In genomic region chr16:46388354-46388753, GRCh38 we compare ENCODE assay signal across 7 cellular contexts.
A peak's percentile ranks its signal among the peaks of the same experiment; 100 is the strongest.
DNase-seq lines count a peak whose midpoint lies in the region; ATAC-seq and FAIRE-seq lines count a peak whose summit lies in the region.
"Not testable (repeated sequence)": the region's sequence is repeated elsewhere in the genome, so short reads cannot be mapped to it uniquely, and the experiment has no call there.

No MANE protein-coding gene starts in this region.

- not testable (repeated sequence) for H3K36me3 ChIP-seq in small intestine (ENCODE audit: control insufficient read depth in 2 of 2, insufficient read depth in 2 of 2, low read length in 2 of 2)

- H3K27ac Mint-ChIP-seq in immature natural killer cell, memory B cell: not testable (repeated sequence)

- H3K27me3 ChIP-seq in small intestine (ENCODE audit: control insufficient read depth in 2 of 2, insufficient read depth in 2 of 2, low read length in 2 of 2) = not testable (repeated sequence)

- FAIRE-seq in small intestine (lab: Jason Lieb, UNC) = not testable (repeated sequence)

- H3K4me1 ChIP-seq in small intestine (ENCODE audit: control insufficient read depth in 2 of 2, insufficient read depth in 1 of 2, low read depth in 1 of 2, low read length in 1 of 2) = not testable (repeated sequence)

- DNase-seq in EH (ENCODE audit: low read depth) (peak; percentile 3), LHCN-M2 (ENCODE audit: low read depth) (peak; percentile 25), SK-MEL-5 (ENCODE audit: low read depth, low spot score) (peak; percentile 28), cerebellar cortex (ENCODE audit: low spot score) (peak; percentile 46), immature natural killer cell (peak; percentile 21 to 34 (median 34)), memory B cell (ENCODE audit: low spot score in 2 of 2) (peak; percentile 33 to 54), small intestine (peak; percentile 44)

- not testable (repeated sequence) for H3K4me1 Mint-ChIP-seq in immature natural killer cell, memory B cell

- H3K4me3 ChIP-seq in small intestine (ENCODE audit: low read depth in 1 of 2, low read length in 2 of 2) = not testable (repeated sequence)

- H3K27me3 Mint-ChIP-seq in immature natural killer cell (ENCODE audit: low read depth in 3 of 3); memory B cell: not testable (repeated sequence)

- not testable (repeated sequence) for H3K4me3 Mint-ChIP-seq in immature natural killer cell, memory B cell

- H3K9me3 ChIP-seq in small intestine (ENCODE audit: control insufficient read depth, low read depth) = not testable (repeated sequence)

- in situ Hi-C loops in SK-MEL-5 (cut with HindIII; ENCODE audit: low pct_unique_long_range_greater_than_20kb, low sequenced_read_pairs) = not testable (repeated sequence)

- ATAC-seq in memory B cell (ENCODE audit: low read depth) = not testable (repeated sequence)

- not testable (repeated sequence) for H3K36me3 Mint-ChIP-seq in immature natural killer cell, memory B cell

- peaks cover 19 to 31% (median 23%) of the 10 kb centered on the region in 6 donors for H3K9me3 Mint-ChIP-seq in immature natural killer cell
- H3K9me3 Mint-ChIP-seq in memory B cell = not testable (repeated sequence)

- WGBS in small intestine, 3 donors = 82 to 85% (median 84%) methylated on average over 16 of the region's 16 CpGs

- H3K27ac ChIP-seq in small intestine (ENCODE audit: low read depth in 1 of 2, low read length in 1 of 2) = not testable (repeated sequence)
